ENCODE assay signal across 12 cellular contexts in genomic region chr6:154932562-154933027, GRCh38.
DNase-seq lines count a peak whose midpoint lies in the region; ATAC-seq, FAIRE-seq and TF ChIP-seq lines count a peak whose summit lies in the region.
"Had no signal": no experiment of that assay in that cellular context is flagged by ENCODE, and none has a peak within 500 bp of the region (broad histone marks: within the 10 kb centered on the region; RNA-seq: fewer than 3 reads in every experiment).

No MANE protein-coding gene starts in this region.

- DNase-seq in GM04503 (ENCODE audit: low read depth) = peak; percentile 57
- DNase-seq in RCC 7860 (ENCODE audit: low spot score) = peak; percentile 60
- peak; percentile 72 for DNase-seq in renal cortical epithelial cell (ENCODE audit: low read depth)
- DNase-seq in GM10266 (ENCODE audit: extremely low spot score) = no peak
- no peak for DNase-seq in inferior parietal cortex (ENCODE audit: extremely low spot score)
- DNase-seq: activated CD4-positive, alpha-beta T cell treated with anti-CD3 and anti-CD28 coated beads for 1 hour; activated naive CD8-positive, alpha-beta T cell treated with anti-CD3 and anti-CD28 coated beads for 36 hours; psoas muscle had no signal

- ATAC-seq in esophagus mucosa (peak; percentile 55), GM21717 (IDR thresholded peaks at IDR 0.05; ENCODE audit: unreplicated experiment) (no peak), HG03139 (IDR thresholded peaks at IDR 0.05; ENCODE audit: unreplicated experiment) (no peak)

- TF ChIP-seq CTCF in GM10266 (IDR thresholded peaks at IDR 0.05; ENCODE audit: control insufficient read depth, insufficient read depth, low read depth, missing control alignments) = no peak

- FAIRE-seq in RCC 7860 (lab: Jason Lieb, UNC) = peak; percentile 60
- FAIRE-seq: GM12878 had no signal

Comparison
In these comparisons a context has a peak if more than half of its experiments do, and no peak if none do; other contexts are left out.
1. DNase-seq: peak in GM04503 (single experiment), RCC 7860 (single experiment) and renal cortical epithelial cell (single experiment); none in GM10266 (single experiment) and inferior parietal cortex (single experiment).